Comparison of ENCODE assay signal across 15 cellular contexts in genomic region chr22:44454113-44454769, GRCh38. TPM values are rescaled to one million over a fixed set of nuclear protein-coding genes. Genes with fewer than 3 reads are reported as not detected.
DNase-seq lines count a peak whose midpoint lies in the region; ATAC-seq and TF ChIP-seq lines count a peak whose summit lies in the region.
"Had no signal": no experiment of that assay in that cellular context is flagged by ENCODE, and none has a peak within 500 bp of the region (broad histone marks: within the 10 kb centered on the region; RNA-seq: fewer than 3 reads in every experiment).

No MANE protein-coding gene starts in this region.

- H3K4me3 Mint-ChIP-seq in natural killer cell treated with Interleukin-12 subunit alpha and Interleukin-12 subunit beta and Interleukin-15 and Interleukin-18, amount 100 ng/mL, for 72 hours, result peak overlapping the region; percentile 45
- no peak overlapping the region for H3K4me3 Mint-ChIP-seq in natural killer cell
- peak overlapping the region; percentile 17 for H3K4me3 Mint-ChIP-seq in T-helper 2 cell treated with Interferon-gamma antibody and Interleukin-4, amounts not matched to agents 5 μg/mL and 100 μg/mL, for 36 hours
- peak overlapping the region; percentile 37 to 44 for H3K4me3 Mint-ChIP-seq in effector memory CD8-positive, alpha-beta T cell
- H3K4me3 Mint-ChIP-seq: H9 had no signal

- no peaks in the 10 kb centered on the region for H3K36me3 Mint-ChIP-seq in natural killer cell treated with Interleukin-12 subunit alpha and Interleukin-12 subunit beta and Interleukin-15 and Interleukin-18, amount 100 ng/mL, for 72 hours
- no peaks in the 10 kb centered on the region for H3K36me3 Mint-ChIP-seq in natural killer cell
- H3K36me3 Mint-ChIP-seq in T-helper 2 cell treated with Interferon-gamma antibody and Interleukin-4, amounts not matched to agents 5 μg/mL and 100 μg/mL, for 36 hours (ENCODE audit: low read depth), result no peaks in the 10 kb centered on the region
- H3K36me3 Mint-ChIP-seq in effector memory CD8-positive, alpha-beta T cell (ENCODE audit: insufficient read depth), result peaks cover 8% of the 10 kb centered on the region
- H3K36me3 Mint-ChIP-seq: immature natural killer cell had no signal

- DNase-seq in natural killer cell treated with Interleukin-12 subunit alpha and Interleukin-12 subunit beta and Interleukin-15 and Interleukin-18, amount 100 ng/mL, for 72 hours (ENCODE audit: low spot score), result no peak
- DNase-seq in natural killer cell (no peak), ureter (ENCODE audit: low spot score) (peak; percentile 8), T1000 (lab: John Stamatoyannopoulos, UW) (no peak)
- DNase-seq in T-helper 2 cell treated with Interferon-gamma antibody and Interleukin-4, amounts not matched to agents 5 μg/mL and 100 μg/mL, for 36 hours (ENCODE audit: low spot score), result no peak
- no peak for DNase-seq in effector memory CD8-positive, alpha-beta T cell
- DNase-seq: erythroblast; H9; immature natural killer cell; KG1; lower lobe of right lung; NCI-H1417; stimulated activated CD4-positive, alpha-beta T cell treated with anti-CD3 and anti-CD28 coated beads, Interleukin-1b, Interleukin-23, amount 100 ng/mL, for 48 hours had no signal

- H3K27me3 Mint-ChIP-seq in natural killer cell treated with Interleukin-12 subunit alpha and Interleukin-12 subunit beta and Interleukin-15 and Interleukin-18, amount 100 ng/mL, for 72 hours, result no peaks in the 10 kb centered on the region
- H3K27me3 Mint-ChIP-seq in natural killer cell (ENCODE audit: low read depth in 2 of 2), result no peaks in the 10 kb centered on the region
- no peaks in the 10 kb centered on the region for H3K27me3 Mint-ChIP-seq in T-helper 2 cell treated with Interferon-gamma antibody and Interleukin-4, amounts not matched to agents 5 μg/mL and 100 μg/mL, for 36 hours (ENCODE audit: low read depth)
- H3K27me3 Mint-ChIP-seq in effector memory CD8-positive, alpha-beta T cell, result no peaks in the 10 kb centered on the region

- no peak for TF ChIP-seq CTCF in natural killer cell (IDR thresholded peaks at IDR 0.05)

- H3K9me3 Mint-ChIP-seq in natural killer cell treated with Interleukin-12 subunit alpha and Interleukin-12 subunit beta and Interleukin-15 and Interleukin-18, amount 100 ng/mL, for 72 hours, result no peaks in the 10 kb centered on the region
- no peaks in the 10 kb centered on the region for H3K9me3 Mint-ChIP-seq in natural killer cell
- H3K9me3 Mint-ChIP-seq in T-helper 2 cell treated with Interferon-gamma antibody and Interleukin-4, amounts not matched to agents 5 μg/mL and 100 μg/mL, for 36 hours, result peaks cover 6% of the 10 kb centered on the region
- peaks cover 0 to 2% of the 10 kb centered on the region in 2 donors for H3K9me3 Mint-ChIP-seq in effector memory CD8-positive, alpha-beta T cell
- H3K9me3 Mint-ChIP-seq: H9, immature natural killer cell had no signal

- no peak overlapping the region for H3K27ac Mint-ChIP-seq in natural killer cell treated with Interleukin-12 subunit alpha and Interleukin-12 subunit beta and Interleukin-15 and Interleukin-18, amount 100 ng/mL, for 72 hours
- peak overlapping the region in 1 of 2 donors; percentile 31 for H3K27ac Mint-ChIP-seq in natural killer cell
- peak overlapping the region; percentile 58 for H3K27ac Mint-ChIP-seq in T-helper 2 cell treated with Interferon-gamma antibody and Interleukin-4, amounts not matched to agents 5 μg/mL and 100 μg/mL, for 36 hours
- peak overlapping the region; percentile 95 to 96 for H3K27ac Mint-ChIP-seq in effector memory CD8-positive, alpha-beta T cell

- intact Hi-C loops in natural killer cell (cut with micrococcal nuclease), result no loop called here

- peaks cover 17 to 19% of the 10 kb centered on the region in 2 donors for H3K4me1 Mint-ChIP-seq in natural killer cell treated with Interleukin-12 subunit alpha and Interleukin-12 subunit beta and Interleukin-15 and Interleukin-18, amount 100 ng/mL, for 72 hours (ENCODE audit: low read depth in 2 of 2)
- peaks cover 17 to 19% of the 10 kb centered on the region in 2 donors for H3K4me1 Mint-ChIP-seq in natural killer cell
- peaks cover 29% of the 10 kb centered on the region for H3K4me1 Mint-ChIP-seq in T-helper 2 cell treated with Interferon-gamma antibody and Interleukin-4, amounts not matched to agents 5 μg/mL and 100 μg/mL, for 36 hours (ENCODE audit: low read depth)
- H3K4me1 Mint-ChIP-seq in effector memory CD8-positive, alpha-beta T cell (ENCODE audit: low read depth in 2 of 2), result peaks cover 27 to 30% of the 10 kb centered on the region in 2 donors

- no peak for ATAC-seq in natural killer cell treated with Interleukin-12 subunit alpha and Interleukin-12 subunit beta and Interleukin-15 and Interleukin-18, amount 100 ng/mL, for 72 hours
- no peak for ATAC-seq in natural killer cell
- no peak for ATAC-seq in effector memory CD8-positive, alpha-beta T cell (replicated peaks)
- ATAC-seq in GM21390 (IDR thresholded peaks at IDR 0.05; ENCODE audit: unreplicated experiment), result no peak
- no peak for ATAC-seq in HG03457 (IDR thresholded peaks at IDR 0.05; ENCODE audit: unreplicated experiment)
- ATAC-seq: lower lobe of right lung had no signal

RNA-seq across cellular contexts. Expression of gene RTL6, which starts 43.8 kb away (rescaled TPM):
- total RNA-seq in natural killer cell treated with Interleukin-12 subunit alpha and Interleukin-12 subunit beta and Interleukin-15 and Interleukin-18, amount 100 ng/mL, for 72 hours, result 1 to 10 TPM; 7.9 to 9.9 TPM
- 10 to 100 TPM; 18.7 to 28.0 (median 18.7) TPM for total RNA-seq in natural killer cell
- total RNA-seq in ureter, result 27.2 TPM

Comparison
In these comparisons a context has a peak if more than half of its experiments do, and no peak if none do; other contexts are left out.
1. H3K27ac Mint-ChIP-seq: peak in T-helper 2 cell treated with Interferon-gamma antibody and Interleukin-4, amounts not matched to agents 5 μg/mL and 100 μg/mL, for 36 hours (single experiment) and effector memory CD8-positive, alpha-beta T cell (2 of 2); none in natural killer cell treated with Interleukin-12 subunit alpha and Interleukin-12 subunit beta and Interleukin-15 and Interleukin-18, amount 100 ng/mL, for 72 hours (0 of 2).